In genomic region chr1:244864253-244865027, GRCh38 we compare ENCODE assay signal across 8 cellular contexts. TPM values are rescaled to one million over a fixed set of nuclear protein-coding genes. Genes with fewer than 3 reads are reported as not detected.
DNase-seq lines count a peak whose midpoint lies in the region; ATAC-seq, FAIRE-seq and TF ChIP-seq lines count a peak whose summit lies in the region.

Gene HNRNPU, minus strand, starts transcription at chr1:244864543. Its CDS starts 236 bp downstream, at chr1:244864307.

- WGBS in adipose tissue, 3 donors = 0 to 1% (median 0%) methylated on average over 42 to 71 of the region's 71 CpGs

- DNase-seq in GM12891 (ENCODE audit: insufficient read length, low spot score) (peak; percentile 67), NCI-H1436 treated with DMSO at 0.1 percent for 48 hours (lab: John Stamatoyannopoulos, UW) (peak; percentile 92), T-cell (peak; percentile 90 to 98 (median 95)), cardiac septum (ENCODE audit: low spot score) (peak; percentile 98), pons (ENCODE audit: low spot score) (peak; percentile 95), type B pancreatic cell (ENCODE audit: extremely low spot score, unreplicated experiment) (peak; percentile 98)

- peak; percentile 99 for FAIRE-seq in GM12891 (lab: Jason Lieb, UNC)

- peak; percentile 85 for TF ChIP-seq POLR2A in GM12891 (IDR thresholded peaks at IDR 0.05; ENCODE audit: low read depth, low read length)

- TF ChIP-seq CTCF in type B pancreatic cell (conservative IDR thresholded peaks at IDR 0.05) = peak; percentile 68

- peaks cover 26% of the 10 kb centered on the region for H3K36me3 Mint-ChIP-seq in T-cell
- peaks cover 20% of the 10 kb centered on the region for H3K36me3 Mint-ChIP-seq in type B pancreatic cell

- H3K27ac Mint-ChIP-seq in T-cell (peak within 1 kb of the TSS; percentile 93 to 95), type B pancreatic cell (peak within 1 kb of the TSS; percentile 95)

- POLR2A ChIA-PET in T-cell (lab: Charles Lee) = interaction anchor here (0.5 to 6.3 kb wide), 10 partner anchors 8 to 292 kb away, joined by 3 to 109 read pairs (median 4); partner anchors contain the start of gene COX20 (in 2 of the 2)

- peak; percentile 61 for ATAC-seq in HG02840 (IDR thresholded peaks at IDR 0.05; ENCODE audit: low FRiP score, unreplicated experiment)
- peak; percentile 64 to 73 (median 67) for ATAC-seq in T-cell (replicated peaks in 1 of 4)

- H3K4me3 Mint-ChIP-seq in T-cell (peak within 1 kb of the TSS; percentile 85 to 92 (median 91)), type B pancreatic cell (peak within 1 kb of the TSS; percentile 90)

- H3K9me3 Mint-ChIP-seq in T-cell (no peaks in the 10 kb centered on the region), type B pancreatic cell (no peaks in the 10 kb centered on the region)

- CTCF ChIA-PET in T-cell (lab: Charles Lee) = interaction anchor here (0.7 to 2.4 kb wide), 10 partner anchors 9 to 1607 kb away, joined by 3 to 19 read pairs (median 3); partner anchors contain the start of gene COX20 (in 1 of the 2)

- peak within 1 kb of the TSS; percentile 99 for H3K27ac ChIP-seq in adipose tissue (ENCODE audit: low read depth, low read length)

- intact Hi-C loops in cardiac septum (cut with DNase I) = loop anchor here (1.0 to 5.0 kb wide), 4 partner anchors 53 to 212 kb away; partner anchors contain the start of gene DESI2

- H3K4me1 Mint-ChIP-seq in T-cell (peaks cover 45 to 50% (median 49%) of the 10 kb centered on the region in 3 donors), type B pancreatic cell (ENCODE audit: unreplicated experiment) (peaks cover 26% of the 10 kb centered on the region)

- H3K27me3 Mint-ChIP-seq in T-cell (no peaks in the 10 kb centered on the region), type B pancreatic cell (no peaks in the 10 kb centered on the region)

TF ChIP-seq in GM12891, 5 proteins besides CTCF, POLR2A, EP300 and RAD21:
- TF ChIP-seq POU2F2 (IDR thresholded peaks at IDR 0.05; ENCODE audit: low read depth, low read length) = peak; percentile 47; the same call in 1 of the 2 replicates
- TF ChIP-seq TAF1 (IDR thresholded peaks at IDR 0.05; ENCODE audit: low read depth, low read length) = peak; percentile 90
- TF ChIP-seq SPI1 (IDR thresholded peaks at IDR 0.05; ENCODE audit: low read depth, low read length) = no peak
- TF ChIP-seq POLR2AphosphoS5 (IDR thresholded peaks at IDR 0.05; ENCODE audit: low read depth, low read length) = peak; percentile 90
- TF ChIP-seq PAX5 (IDR thresholded peaks at IDR 0.05; ENCODE audit: insufficient read depth, low read length, severe bottlenecking) = no peak

RNA-seq across cellular contexts. Expression of gene HNRNPU, which starts in this region (rescaled TPM):
- polyA plus RNA-seq in GM12891 (2012; ENCODE audit: low read depth, missing spikeins) = 250 TPM
- total RNA-seq in T-cell (100 to 1,000 TPM; 302 to 498 (median 321) TPM), cardiac septum (192 TPM), type B pancreatic cell (ENCODE audit: low replicate concordance) (328 and 485 TPM in 2 replicates)
- polyA plus RNA-seq in adipose tissue = 100 to 1,000 TPM in 2 of 3 donors, 10 to 100 TPM in 1; 92.2 to 196 (median 185) TPM

Comparison
In these comparisons a context has a peak if more than half of its experiments do, and no peak if none do; other contexts are left out.
1. Peak in every context shown above with its lines: DNase-seq, ATAC-seq and H3K27ac ChIP-seq.